8 cellular contexts compared by ENCODE assay signal in the genomic region with DNA sequence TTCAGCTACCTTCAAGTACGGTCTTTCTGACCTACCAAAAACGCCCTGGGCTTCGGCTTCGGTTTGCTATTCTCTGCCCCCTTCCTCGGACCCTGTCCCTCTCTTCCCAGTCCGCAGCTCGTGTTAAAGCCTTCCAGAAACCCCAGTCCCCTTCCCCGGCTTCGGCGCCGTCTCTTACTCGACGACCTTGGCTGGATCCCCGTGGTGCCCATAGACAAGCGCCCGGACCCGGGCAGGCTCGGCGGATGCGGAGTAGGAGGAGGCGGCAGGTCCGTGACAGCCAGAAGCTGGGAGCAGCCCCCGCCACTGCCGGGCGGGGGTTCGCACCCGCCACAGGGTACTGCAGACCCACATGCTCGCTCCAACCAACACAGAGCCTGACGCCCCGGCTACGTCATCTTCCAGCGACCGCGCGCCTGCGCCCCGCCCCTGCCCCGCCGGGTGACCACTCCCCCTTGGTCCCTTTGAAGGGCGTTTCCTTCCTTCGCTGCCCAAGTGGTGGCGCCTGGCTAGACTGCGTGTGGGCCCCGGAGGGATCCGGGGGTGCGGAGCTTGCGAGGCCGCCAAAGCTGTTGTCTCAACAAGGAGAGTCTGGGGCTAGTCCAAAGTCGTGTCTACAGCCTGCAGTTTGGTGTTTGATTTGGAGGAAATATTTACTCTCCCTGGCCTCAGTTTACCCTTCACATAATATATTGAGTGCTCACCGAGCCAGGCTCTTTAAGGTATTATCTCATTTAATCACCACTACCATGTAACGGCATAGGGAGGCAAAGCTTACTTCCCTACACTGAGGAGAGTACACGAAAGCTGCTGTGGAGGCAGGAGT. TPM values are rescaled to one million over a fixed set of nuclear protein-coding genes. Genes with fewer than 3 reads are reported as not detected.
DNase-seq lines count a peak whose midpoint lies in the region; ATAC-seq lines count a peak whose summit lies in the region.

A gene with protein sequence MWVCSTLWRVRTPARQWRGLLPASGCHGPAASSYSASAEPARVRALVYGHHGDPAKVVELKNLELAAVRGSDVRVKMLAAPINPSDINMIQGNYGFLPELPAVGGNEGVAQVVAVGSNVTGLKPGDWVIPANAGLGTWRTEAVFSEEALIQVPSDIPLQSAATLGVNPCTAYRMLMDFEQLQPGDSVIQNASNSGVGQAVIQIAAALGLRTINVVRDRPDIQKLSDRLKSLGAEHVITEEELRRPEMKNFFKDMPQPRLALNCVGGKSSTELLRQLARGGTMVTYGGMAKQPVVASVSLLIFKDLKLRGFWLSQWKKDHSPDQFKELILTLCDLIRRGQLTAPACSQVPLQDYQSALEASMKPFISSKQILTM (minus strand): TSS at position 382 of the 826 bp plus-strand sequence. CDS start 28 bp downstream, at position 354.

- H3K9ac ChIP-seq in endocrine pancreas (ENCODE audit: control insufficient read depth, insufficient read depth, low read length) (peak within 1 kb of the TSS; percentile 66), mesendoderm (ENCODE audit: low read length) (peak within 1 kb of the TSS; percentile 86)

- H3K79me2 ChIP-seq in mesendoderm (ENCODE audit: control insufficient read depth, insufficient read depth, low read length) = peaks cover 3% of the 10 kb centered on the region

- H3K9me3 ChIP-seq in endocrine pancreas (ENCODE audit: control insufficient read depth, low read length) = no peaks in the 10 kb centered on the region

- H3K4me1 ChIP-seq in endocrine pancreas (ENCODE audit: control insufficient read depth, insufficient read depth, low read length) (no peaks in the 10 kb centered on the region), mesendoderm (ENCODE audit: control insufficient read depth, low read depth, low read length) (no peaks in the 10 kb centered on the region)

- DNase-seq in COLO668 (lab: John Stamatoyannopoulos, UW; ENCODE audit: unreplicated experiment) (peak; percentile 97), HS-27A (ENCODE audit: low read depth) (peak; percentile 81), NOMO-1 (lab: John Stamatoyannopoulos, UW; ENCODE audit: unreplicated experiment in 2 of 2) (peak; percentile 86 to 95), mesendoderm (peak; percentile 96)
- peak; percentile 95 to 99 (median 98) for DNase-seq in activated CD8-positive, alpha-beta memory T cell treated with anti-CD3 and anti-CD28 coated beads for 48 hours (ENCODE audit: low read depth in 2 of 3, low spot score in 2 of 3)
- peak; percentile 92 for DNase-seq in stimulated activated CD8-positive, alpha-beta memory T cell treated with anti-CD3 and anti-CD28 coated beads, Interleukin-15, amount 100 ng/mL, for 1 hour (ENCODE audit: low read depth)

- H3K18ac ChIP-seq in mesendoderm (ENCODE audit: low read length) = no peak within 1 kb of the TSS

- H3K4me3 ChIP-seq in endocrine pancreas (ENCODE audit: control insufficient read depth, insufficient read depth, low read length) = peak within 1 kb of the TSS; percentile 65
- peak within 1 kb of the TSS; percentile 96 for H3K4me3 ChIP-seq in mesendoderm (ENCODE audit: low read length)

- peak; percentile 90 for ATAC-seq in GM19455 (IDR thresholded peaks at IDR 0.05; ENCODE audit: unreplicated experiment)

- H3K36me3 ChIP-seq in endocrine pancreas (ENCODE audit: control insufficient read depth, insufficient read depth, low read length) = no peaks in the 10 kb centered on the region
- H3K36me3 ChIP-seq in mesendoderm (ENCODE audit: control insufficient read depth, insufficient read depth, low read length) = no peaks in the 10 kb centered on the region

- H2BK15ac ChIP-seq in mesendoderm (replicated peaks; ENCODE audit: low read depth) = no peak within 1 kb of the TSS

- no peak within 1 kb of the TSS for H3K23ac ChIP-seq in mesendoderm (ENCODE audit: low read length)

- H3K27ac ChIP-seq in mesendoderm (ENCODE audit: low read depth, low read length) = no peak within 1 kb of the TSS

- H3K27me3 ChIP-seq in endocrine pancreas (ENCODE audit: control insufficient read depth, insufficient read depth, low read length) = no peaks in the 10 kb centered on the region
- H3K27me3 ChIP-seq in mesendoderm (ENCODE audit: insufficient read depth, low read length, poor library complexity) = no peaks in the 10 kb centered on the region

- H4K8ac ChIP-seq in mesendoderm (ENCODE audit: low read depth, low read length) = peak within 1 kb of the TSS; percentile 69

- H3K56ac ChIP-seq in mesendoderm (ENCODE audit: low read length) = peak within 1 kb of the TSS; percentile 93

- no peak within 1 kb of the TSS for H2AK5ac ChIP-seq in mesendoderm (ENCODE audit: low read length)

- H3K4ac ChIP-seq in mesendoderm (ENCODE audit: low read depth, low read length) = peak within 1 kb of the TSS; percentile 70

- H4K5ac ChIP-seq in mesendoderm (ENCODE audit: low read length) = peak within 1 kb of the TSS; percentile 3

- H3K4me2 ChIP-seq in mesendoderm (ENCODE audit: low read length) = peak within 1 kb of the TSS; percentile 94

- H2BK5ac ChIP-seq in mesendoderm (ENCODE audit: low read length) = no peak within 1 kb of the TSS

- no peak within 1 kb of the TSS for H2BK120ac ChIP-seq in mesendoderm (ENCODE audit: low read depth, low read length)

- no CpG with 5 or more reads among the region's 52 CpGs for WGBS in mesendoderm (ENCODE audit: extremely low coverage, insufficient coverage, low lambda C conversion rate)

- peaks cover 5% of the 10 kb centered on the region for H3K79me1 ChIP-seq in mesendoderm (ENCODE audit: low read length)

RNA-seq across cellular contexts. Expression of the gene that starts here (rescaled TPM):
- 21.4 TPM for polyA plus RNA-seq in mesendoderm (2013, experiment 1 of 2)
- polyA plus RNA-seq in mesendoderm (2013, experiment 2 of 2) = 23.3 TPM
